ENCODE assay signal across 8 cellular contexts in the genomic region with DNA sequence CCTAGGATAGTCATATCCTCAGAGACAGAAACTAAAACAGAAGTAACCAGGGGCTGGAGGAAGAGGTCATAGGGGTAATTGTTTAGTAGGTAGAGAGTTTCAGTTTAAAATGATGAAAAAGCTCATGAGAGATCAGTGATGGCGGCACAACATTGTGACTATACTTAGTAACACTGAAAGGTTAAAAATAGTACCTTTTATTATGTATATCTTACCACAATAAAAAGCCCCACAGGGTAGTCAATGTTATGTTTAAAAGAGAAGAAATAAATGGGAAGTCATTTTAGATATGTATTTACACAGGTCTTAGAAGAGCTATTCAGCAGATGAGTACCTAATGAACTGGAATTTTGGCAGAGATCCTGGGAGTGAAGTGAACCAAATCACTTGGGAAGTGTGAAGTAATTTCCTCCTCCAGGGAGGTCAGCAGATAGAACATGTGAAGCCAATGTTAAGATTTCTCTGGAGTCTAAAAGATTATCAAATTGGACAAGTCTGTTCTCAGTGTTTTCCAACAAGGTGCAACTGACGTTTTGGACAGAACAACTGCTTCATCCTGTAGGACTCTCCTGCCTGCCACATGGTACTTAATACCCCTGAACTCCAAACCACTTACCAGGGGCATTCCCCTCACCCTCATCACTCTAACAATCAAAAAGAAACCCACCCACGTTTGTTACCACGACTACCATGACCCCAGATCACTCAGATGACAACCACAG. TPM values are rescaled to one million over a fixed set of nuclear protein-coding genes. Genes with fewer than 3 reads are reported as not detected.
DNase-seq lines count a peak whose midpoint lies in the region; ATAC-seq and TF ChIP-seq lines count a peak whose summit lies in the region.

No MANE protein-coding gene starts in this region.

- TF ChIP-seq CTCF in PC-3 (conservative IDR thresholded peaks at IDR 0.05; ENCODE audit: low read depth, low read length), result no peak
- no peak for TF ChIP-seq CTCF in cardiac muscle cell (IDR thresholded peaks at IDR 0.05; ENCODE audit: low read depth, low read length)

- no peaks in the 10 kb centered on the region for H3K9me2 ChIP-seq in PC-3 (replicated peaks; ENCODE audit: low read length)

- H3F3A ChIP-seq in PC-3 (ENCODE audit: low read length, unreplicated experiment), result no peaks in the 10 kb centered on the region

- H3K4me2 ChIP-seq in PC-3 (ENCODE audit: low read length), result 0 out of 2 replicates have a peak overlapping the region, but pooled peaks have one; percentile 8

- peak; percentile 77 for ATAC-seq in HG02981 (IDR thresholded peaks at IDR 0.05; ENCODE audit: unreplicated experiment)
- peak; percentile 13 for ATAC-seq in PC-3

- POLR2A ChIA-PET in PC-3 (lab: Charles Lee; ENCODE audit: unreplicated experiment), result interaction anchor here (0.6 to 0.7 kb wide), 2 partner anchors 16 to 468 kb away, joined by 4 to 11 read pairs; no protein-coding TSS in a partner anchor

- peaks cover 98% of the 10 kb centered on the region for H3K79me2 ChIP-seq in PC-3 (ENCODE audit: low read length)

- H3K9me3 ChIP-seq in PC-3 (ENCODE audit: low read length) (no peaks in the 10 kb centered on the region), cardiac muscle cell (ENCODE audit: low read depth) (no peaks in the 10 kb centered on the region)

- CTCF ChIA-PET in PC-3 (lab: Charles Lee), result no interaction called here

- no peak overlapping the region for H3K9ac ChIP-seq in PC-3 (ENCODE audit: low read length)

- BruUV-seq in PC-3 (replicated peaks; lab: Mats Ljungman, UMichigan), result no TSS peak

- H2AFZ ChIP-seq in PC-3 (ENCODE audit: low read length), result no peak overlapping the region

- no peak overlapping the region for H3K4me3 ChIP-seq in PC-3 (ENCODE audit: low read length)
- no peak overlapping the region for H3K4me3 ChIP-seq in cardiac muscle cell

- H3K27ac ChIP-seq in PC-3 (ENCODE audit: low read length) (peak overlapping the region; percentile 19), cardiac muscle cell (no peak overlapping the region)

- peak; percentile 34 for DNase-seq in activated naive CD4-positive, alpha-beta T cell treated with Interleukin-2 at 50 U/mL for 16 hours
- DNase-seq in activated naive CD4-positive, alpha-beta T cell (lab: John Stamatoyannopoulos, UW), result no peak
- DNase-seq in PC-3 (peak; percentile 35), cardiac muscle cell (ENCODE audit: low read depth in 1 of 2, low spot score in 1 of 2) (peak; percentile 35 to 69), dedifferentiated amniotic fluid mesenchymal stem cell (ENCODE audit: extremely low spot score) (no peak), iPS-NIHi7 (ENCODE audit: extremely low spot score) (no peak), SK-N-DZ (ENCODE audit: low spot score) (no peak)

- H3K27me3 ChIP-seq in PC-3 (ENCODE audit: low read length), result no peaks in the 10 kb centered on the region
- no peaks in the 10 kb centered on the region for H3K27me3 ChIP-seq in cardiac muscle cell

- intact Hi-C loops in PC-3 (cut with micrococcal nuclease), result loop anchor here (1.0 kb wide), 1 partner anchor 28 kb away; no protein-coding TSS in a partner anchor

- H3K36me3 ChIP-seq in PC-3 (ENCODE audit: low read depth, low read length), result peaks cover 19% of the 10 kb centered on the region
- no peaks in the 10 kb centered on the region for H3K36me3 ChIP-seq in cardiac muscle cell

- H3K4me1 ChIP-seq in PC-3 (ENCODE audit: insufficient read depth, low read length) (peaks cover 43% of the 10 kb centered on the region), cardiac muscle cell (ENCODE audit: low read depth) (peaks cover 37% of the 10 kb centered on the region)

- peaks cover 41% of the 10 kb centered on the region; the same call in 1 of the 2 replicates for H4K20me1 ChIP-seq in PC-3 (ENCODE audit: low read length)

RNA-seq across cellular contexts. Expression of a gene that starts 6.4 kb away (rescaled TPM):
- 59.9 and 78.4 TPM in 2 replicates for total RNA-seq in PC-3 (2014; rRNA removed)
- 31.1 and 61.1 TPM in 2 replicates for total RNA-seq in cardiac muscle cell
- polyA plus RNA-seq in cardiac muscle cell, result 26.8 and 52.3 TPM in 2 replicates
- 18.2 and 32.3 TPM in 2 replicates for polyA plus RNA-seq in SK-N-DZ (2014; cell fraction: cytosol; rRNA removed)
- 39.0 and 45.5 TPM in 2 replicates for polyA plus RNA-seq in SK-N-DZ (2014; cell fraction: nucleus; rRNA removed)

Comparison
In these comparisons a context has a peak if more than half of its experiments do, and no peak if none do; other contexts are left out.
1. DNase-seq: peak in activated naive CD4-positive, alpha-beta T cell treated with Interleukin-2 at 50 U/mL for 16 hours (single experiment), PC-3 (single experiment) and cardiac muscle cell (2 of 2); none in activated naive CD4-positive, alpha-beta T cell (0 of 4), dedifferentiated amniotic fluid mesenchymal stem cell (single experiment), iPS-NIHi7 (single experiment) and SK-N-DZ (single experiment).